Comparison of ENCODE assay signal across 8 cellular contexts in genomic region chr17:30378191-30378796, GRCh38. TPM values are rescaled to one million over a fixed set of nuclear protein-coding genes. Genes with fewer than 3 reads are reported as not detected.
DNase-seq lines count a peak whose midpoint lies in the region; ATAC-seq, FAIRE-seq and TF ChIP-seq lines count a peak whose summit lies in the region.

No MANE protein-coding gene starts in this region.

- peak overlapping the region; percentile 96 for H3K4me2 ChIP-seq in keratinocyte (ENCODE audit: control insufficient read depth, extremely low read depth, insufficient read depth, low read depth, low read length)

- dilution Hi-C loops in keratinocyte (cut with MboI; ENCODE audit: extremely low pct_ligation_motif_present, low sequenced_read_pairs), result no loop called here

- H3K4me1 Mint-ChIP-seq in T-cell, result peaks cover 49 to 61% (median 58%) of the 10 kb centered on the region in 3 donors

- H2AFZ ChIP-seq in keratinocyte (ENCODE audit: control insufficient read depth, low read length), result peak overlapping the region; percentile 97

- H3K36me3 Mint-ChIP-seq in T-cell, result no peaks in the 10 kb centered on the region

- H3K27me3 ChIP-seq in body of pancreas, result no peaks in the 10 kb centered on the region
- H3K27me3 ChIP-seq in keratinocyte (ENCODE audit: control insufficient read depth, extremely low read depth, insufficient read depth, low read length), result no peaks in the 10 kb centered on the region

- H3K27me3 Mint-ChIP-seq in T-cell, result peaks cover 0 to 8% of the 10 kb centered on the region in 2 donors

- H3K79me2 ChIP-seq in keratinocyte (ENCODE audit: control insufficient read depth, insufficient read depth, low read length), result peaks cover 3% of the 10 kb centered on the region

- peak overlapping the region; percentile 17 to 75 for H3K4me3 ChIP-seq in body of pancreas
- H3K4me3 ChIP-seq in keratinocyte (ENCODE audit: control insufficient read depth in 2 of 3, extremely low read depth in 1 of 3, insufficient read depth in 2 of 3, low read depth in 1 of 3, low read length in 3 of 3), result peak overlapping the region; percentile 66 to 82 (median 79)

- ATAC-seq in T-cell (replicated peaks in 1 of 4) (peak; percentile 51 to 65 (median 60)), body of pancreas (peak; percentile 19), GM18520 (IDR thresholded peaks at IDR 0.05; ENCODE audit: unreplicated experiment) (no peak)

- no peaks in the 10 kb centered on the region for H3K9me3 Mint-ChIP-seq in T-cell

- no peak for TF ChIP-seq POLR2A in body of pancreas (IDR thresholded peaks at IDR 0.05)

- no peaks in the 10 kb centered on the region for H4K20me1 ChIP-seq in keratinocyte (ENCODE audit: control insufficient read depth, extremely low read depth, insufficient read depth, low read length)

- no peak for TF ChIP-seq CTCF in body of pancreas (IDR thresholded peaks at IDR 0.05)
- no peak for TF ChIP-seq CTCF in keratinocyte (optimal IDR thresholded peaks at IDR 0.05 in 1 of 3, IDR thresholded peaks at IDR 0.05 in 1 of 3, conservative IDR thresholded peaks at IDR 0.05 in 1 of 3; ENCODE audit: extremely low read depth in 1 of 3, insufficient read depth in 2 of 3, low read length in 3 of 3)

- 11 to 20% methylated on average over 32 of the region's 32 CpGs for WGBS in body of pancreas, 2 donors

- intact Hi-C loops in body of pancreas (cut with DNase I), result no loop called here

- peaks cover 51% of the 10 kb centered on the region for H3K4me1 ChIP-seq in body of pancreas
- H3K4me1 ChIP-seq in keratinocyte (ENCODE audit: control insufficient read depth, extremely low read depth, insufficient read depth, low read length), result peaks cover 25% of the 10 kb centered on the region

- CTCF ChIA-PET in T-cell (lab: Charles Lee), result interaction anchor here (0.7 to 1.4 kb wide), 4 partner anchors 9 to 1520 kb away, joined by 3 read pairs; no protein-coding TSS in a partner anchor

- H3K27ac Mint-ChIP-seq in T-cell, result peak overlapping the region; percentile 95

- DNase-seq in NCI-H2029 treated with DMSO at 0.1 percent for 48 hours (lab: John Stamatoyannopoulos, UW) (peak; percentile 78), NCI-H2029 (lab: John Stamatoyannopoulos, UW) (no peak), T-cell (peak; percentile 27 to 69 (median 45)), body of pancreas (peak; percentile 25 to 42 (median 31)), keratinocyte (ENCODE audit: low read depth, low spot score) (no peak), GDM1 (lab: John Stamatoyannopoulos, UW) (no peak)
- DNase-seq in stimulated activated CD4-positive, alpha-beta T cell treated with anti-CD3 and anti-CD28 coated beads, Interleukin-4, amount 100 ng/mL, for 1 hour, result peak; percentile 57

- H3K4me3 Mint-ChIP-seq in T-cell, result peak overlapping the region; percentile 92 to 95 (median 92)

- H3K9ac ChIP-seq in keratinocyte (ENCODE audit: control insufficient read depth, extremely low read depth, insufficient read depth, low read length), result peak overlapping the region; percentile 74

- no peaks in the 10 kb centered on the region for H3K36me3 ChIP-seq in body of pancreas (replicated peaks in 1 of 2; ENCODE audit: insufficient read depth in 1 of 2, low read depth in 2 of 2)
- H3K36me3 ChIP-seq in keratinocyte (ENCODE audit: control insufficient read depth in 2 of 2, extremely low read depth in 1 of 2, insufficient read depth in 2 of 2, low read length in 2 of 2), result no peaks in the 10 kb centered on the region

- POLR2A ChIA-PET in T-cell (lab: Charles Lee), result interaction anchor here (0.6 to 1.0 kb wide), 3 partner anchors 14 to 36 kb away, joined by 4 to 8 read pairs (median 7); no protein-coding TSS in a partner anchor

- no peak for FAIRE-seq in keratinocyte (lab: Jason Lieb, UNC)

- H3K27ac ChIP-seq in body of pancreas (peak overlapping the region in 3 of 4 donors; percentile 76 to 86 (median 85)), keratinocyte (ENCODE audit: control insufficient read depth, insufficient read depth, low read length) (peak overlapping the region; percentile 43)

- H3K9me3 ChIP-seq in body of pancreas, result no peaks in the 10 kb centered on the region
- no peaks in the 10 kb centered on the region for H3K9me3 ChIP-seq in keratinocyte (ENCODE audit: control insufficient read depth, low read depth, low read length)

- H3K9me1 ChIP-seq in keratinocyte (ENCODE audit: control insufficient read depth, extremely low read depth, insufficient read depth, low read length), result no peaks in the 10 kb centered on the region

RNA-seq across cellular contexts. Expression of gene CPD, which starts 0.4 kb away (rescaled TPM):
- 10 to 100 TPM; 18.7 to 38.0 (median 24.1) TPM for total RNA-seq in T-cell
- total RNA-seq in body of pancreas, result 10 to 100 TPM; 30.0 to 68.0 TPM
- polyA plus RNA-seq in keratinocyte, result 24.0 to 30.5 TPM (median 29.3 TPM) in 3 replicates
- 15.1 TPM for polyA plus RNA-seq in keratinocyte (2011; ENCODE audit: low read depth)
- polyA plus RNA-seq in keratinocyte (2011; cell fraction: cytosol; rRNA removed), result 7.9 and 13.4 TPM in 2 replicates
- polyA plus RNA-seq in keratinocyte (2011; cell fraction: nucleus; rRNA removed), result 29.4 and 38.1 TPM in 2 replicates
- polyA plus RNA-seq in keratinocyte (2012; ENCODE audit: low replicate concordance), result 13.4 and 25.3 TPM in 2 replicates
- 35.1 to 116 TPM (median 83.6 TPM) in 3 replicates for polyA minus RNA-seq in keratinocyte
- 32.0 TPM for polyA minus RNA-seq in keratinocyte (2011; cell fraction: cytosol; rRNA and poly(A)+ RNA removed)
- 87.4 and 186 TPM in 2 replicates for polyA minus RNA-seq in keratinocyte (2011; cell fraction: nucleus; rRNA and poly(A)+ RNA removed)

RNA-seq across cellular contexts. Expression of gene TMIGD1, which starts 44.4 kb away (rescaled TPM):
- not detected for total RNA-seq in T-cell
- not detected for total RNA-seq in body of pancreas
- polyA plus RNA-seq in keratinocyte, result not detected in 3 replicates
- polyA plus RNA-seq in keratinocyte (2011; ENCODE audit: low read depth), result not detected
- not detected in 2 replicates for polyA plus RNA-seq in keratinocyte (2011; cell fraction: cytosol; rRNA removed)
- not detected in 2 replicates for polyA plus RNA-seq in keratinocyte (2011; cell fraction: nucleus; rRNA removed)
- polyA plus RNA-seq in keratinocyte (2012; ENCODE audit: low replicate concordance), result not detected in 2 replicates
- not detected in 3 replicates for polyA minus RNA-seq in keratinocyte
- polyA minus RNA-seq in keratinocyte (2011; cell fraction: cytosol; rRNA and poly(A)+ RNA removed), result not detected
- not detected in 2 replicates for polyA minus RNA-seq in keratinocyte (2011; cell fraction: nucleus; rRNA and poly(A)+ RNA removed)

Comparison
In these comparisons a context has a peak if more than half of its experiments do, and no peak if none do; other contexts are left out.
1. DNase-seq: peak in NCI-H2029 treated with DMSO at 0.1 percent for 48 hours (single experiment), T-cell (34 of 34), body of pancreas (4 of 4) and stimulated activated CD4-positive, alpha-beta T cell treated with anti-CD3 and anti-CD28 coated beads, Interleukin-4, amount 100 ng/mL, for 1 hour (single experiment); none in NCI-H2029 (single experiment), keratinocyte (single experiment) and GDM1 (single experiment).